26 cellular contexts compared by ENCODE assay signal in the genomic region with DNA sequence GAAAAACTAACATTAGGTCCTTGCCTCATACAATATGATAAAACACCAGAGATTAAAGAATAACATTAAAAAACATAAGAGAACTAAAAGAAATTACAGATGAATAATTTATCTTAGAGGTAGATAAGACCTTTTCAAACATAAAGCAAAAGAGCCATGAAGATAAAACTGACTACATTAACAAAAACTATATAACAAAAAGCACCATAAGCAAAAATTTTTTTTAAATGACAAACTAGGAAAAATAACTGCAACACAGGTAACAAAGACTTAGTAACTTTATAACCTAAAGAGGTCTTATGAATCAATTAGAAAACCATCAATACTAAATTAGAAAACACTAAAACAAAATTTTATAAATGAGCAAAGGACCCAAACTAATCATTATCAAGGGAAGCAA.
"Had no signal": no experiment of that assay in that cellular context is flagged by ENCODE, and none has a peak within 500 bp of the region (broad histone marks: within the 10 kb centered on the region; RNA-seq: fewer than 3 reads in every experiment).

No MANE protein-coding gene starts in this region.

- H3K9ac ChIP-seq: KMS-11 had no signal

- H3K27me3 ChIP-seq: brain microvascular endothelial cell, cardiac muscle cell, Peyer's patch, SJSA1 had no signal

- ATAC-seq: activated CD8-positive, alpha-beta memory T cell treated with anti-CD3 and anti-CD28 coated beads, Interleukin-2, amount 10 ng/mL, durations not matched to agents 7 days and 5 days; SK-N-SH treated with all-trans-retinoic acid at 6 μM for 48 hours had no signal

- H3K27ac ChIP-seq: brain microvascular endothelial cell, cardiac muscle cell, KMS-11, Peyer's patch, RWPE1, SJSA1 had no signal

- H3K4me2 ChIP-seq: KMS-11 had no signal

- H3K4me3 ChIP-seq: cardiac muscle cell, Peyer's patch, SJSA1 had no signal

- DNase-seq: activated B cell treated with CpG ODN at 0.5 μM for 24 hours; activated CD4-positive, alpha-beta T cell treated with anti-CD3 and anti-CD28 coated beads for 1 hour; activated CD4-positive, alpha-beta T cell treated with anti-CD3 and anti-CD28 coated beads, Interleukin-2, amount 10 ng/mL, durations not matched to agents 24 days and 14 days; activated CD4-positive, alpha-beta T cell treated with anti-CD3 and anti-CD28 coated beads, Interleukin-2, amount 50 U/mL, for 48 hours; activated CD8-positive, alpha-beta memory T cell treated with anti-CD3 and anti-CD28 coated beads, Interleukin-2, amount 10 ng/mL, durations not matched to agents 7 days and 5 days; activated effector memory CD4-positive, alpha-beta T cell treated with Interleukin-2 at 50 U/mL for 16 hours; activated naive CD4-positive, alpha-beta T cell treated with Interleukin-2 at 50 U/mL for 16 hours; activated T-cell treated with anti-CD3 and anti-CD28 coated beads, Interleukin-2, amount 50 U/mL, for 24 hours; brain microvascular endothelial cell; cerebellar nuclear complex; MM.1S; NCI-H1105; NCI-H1436; NCI-H1694 treated with DMSO at 0.1 percent for 48 hours; NCI-H2029 treated with DMSO at 0.1 percent for 48 hours; NCI-H345; NCI-H510A treated with DMSO at 0.1 percent for 48 hours; NCI-H69; NK-92 treated with Interleukin-12 subunit alpha and Interleukin-12 subunit beta, amount 100 ng/mL, for 24 hours; Peyer's patch; Right ventricle myocardium superior had no signal

- H3K36me3 ChIP-seq: brain microvascular endothelial cell, cardiac muscle cell, Peyer's patch, SJSA1 had no signal

- H3K9me3 ChIP-seq: Peyer's patch, SJSA1 had no signal
